ENCODE assay signal across 1 cellular context in genomic region chr1:229507951-229508822, GRCh38.
A peak's percentile ranks its signal among the peaks of the same experiment; 100 is the strongest.
TF ChIP-seq lines count a peak whose summit lies in the region.

Gene NUP133 (minus strand): TSS chr1:229508341. CDS start chr1:229508249, 92 bp downstream.

TF ChIP-seq in K562, 482 proteins besides CTCF, POLR2A, EP300 and RAD21 (continued from another document and continues in another):
- TF ChIP-seq ASH1L (IDR thresholded peaks at IDR 0.05; ENCODE audit: borderline replicate concordance, low read depth, partially characterized antibody) (no peak), PML (IDR thresholded peaks at IDR 0.05; ENCODE audit: low read length) (peak; percentile 91), CREM (IDR thresholded peaks at IDR 0.05; ENCODE audit: low read depth) (peak; percentile 99), ETS1 (conservative IDR thresholded peaks at IDR 0.05; ENCODE audit: control insufficient read depth, low read depth, low read length) (no peak; the same call in 1 of the 2 replicates), MTA2 (IDR thresholded peaks at IDR 0.05; ENCODE audit: low read depth) (no peak), NEUROD1 (IDR thresholded peaks at IDR 0.05; ENCODE audit: borderline replicate concordance, low read depth, low read length, partially characterized antibody) (peak; percentile 63), HNRNPUL1 (IDR thresholded peaks at IDR 0.05; ENCODE audit: low read length) (no peak), FOXA1 (IDR thresholded peaks at IDR 0.05; ENCODE audit: borderline replicate concordance) (no peak), ZNF398 (CRISPR knock-in tag; IDR thresholded peaks at IDR 0.05) (no peak), POLR2B (IDR thresholded peaks at IDR 0.05; ENCODE audit: low read depth, partially characterized antibody) (peak; percentile 98), HMBOX1 (IDR thresholded peaks at IDR 0.05) (peak; percentile 60; the same call in 1 of the 2 replicates), NCOA4 (IDR thresholded peaks at IDR 0.05; ENCODE audit: partially characterized antibody) (no peak), THRAP3 (IDR thresholded peaks at IDR 0.05; ENCODE audit: borderline replicate concordance) (no peak), ZNF584 (CRISPR knock-in tag; IDR thresholded peaks at IDR 0.05; ENCODE audit: low read depth) (no peak), ZBED1 (IDR thresholded peaks at IDR 0.05) (peak; percentile 89), FOSL1 (tag; conservative IDR thresholded peaks at IDR 0.05) (peak; percentile 49), E2F3 (CRISPR knock-in tag; IDR thresholded peaks at IDR 0.05) (0 out of 2 replicates have a peak, but pooled peaks have one; percentile 21), RBM17 (IDR thresholded peaks at IDR 0.05; ENCODE audit: borderline replicate concordance, low read depth, low read length) (no peak), ZNF511 (CRISPR knock-in tag; IDR thresholded peaks at IDR 0.05) (peak; percentile 84), TRIM24 (IDR thresholded peaks at IDR 0.05) (peak in 1 of 2 experiments; percentile 33; a peak in 1 of 4 replicates), ZNF431 (CRISPR knock-in tag; IDR thresholded peaks at IDR 0.05) (no peak), ZNF512 (tag; IDR thresholded peaks at IDR 0.05) (no peak), NFE2L1 (tag; IDR thresholded peaks at IDR 0.05; ENCODE audit: borderline replicate concordance, low read depth) (no peak), ZFX (CRISPR knock-in tag; IDR thresholded peaks at IDR 0.05) (peak; percentile 98), ZNF175 (CRISPR knock-in tag; IDR thresholded peaks at IDR 0.05; ENCODE audit: low read depth) (no peak), CEBPB (tag; IDR thresholded peaks at IDR 0.05) (no peak), SMC3 (conservative IDR thresholded peaks at IDR 0.05; ENCODE audit: insufficient read depth, low read depth, low read length) (0 out of 2 replicates have a peak, but pooled peaks have one; percentile 3), FOXJ2 (tag; IDR thresholded peaks at IDR 0.05) (peak; percentile 65), SUPT5H (IDR thresholded peaks at IDR 0.05) (peak; percentile 98), SMAD3 (CRISPR knock-in tag; conservative IDR thresholded peaks at IDR 0.05) (no peak; the same call in 1 of the 2 replicates), MYNN (IDR thresholded peaks at IDR 0.05) (no peak), MYNN (CRISPR knock-in tag; IDR thresholded peaks at IDR 0.05) (no peak), MCM5 (IDR thresholded peaks at IDR 0.05; ENCODE audit: low read depth) (no peak), RUNX1 (IDR thresholded peaks at IDR 0.05; ENCODE audit: low read depth) (no peak), KHSRP (IDR thresholded peaks at IDR 0.05) (peak; percentile 89), FUS (optimal IDR thresholded peaks at IDR 0.05; ENCODE audit: low read depth, low read length) (no peak), TEAD2 (tag; IDR thresholded peaks at IDR 0.05) (no peak)
- TF ChIP-seq, protein P1, sequence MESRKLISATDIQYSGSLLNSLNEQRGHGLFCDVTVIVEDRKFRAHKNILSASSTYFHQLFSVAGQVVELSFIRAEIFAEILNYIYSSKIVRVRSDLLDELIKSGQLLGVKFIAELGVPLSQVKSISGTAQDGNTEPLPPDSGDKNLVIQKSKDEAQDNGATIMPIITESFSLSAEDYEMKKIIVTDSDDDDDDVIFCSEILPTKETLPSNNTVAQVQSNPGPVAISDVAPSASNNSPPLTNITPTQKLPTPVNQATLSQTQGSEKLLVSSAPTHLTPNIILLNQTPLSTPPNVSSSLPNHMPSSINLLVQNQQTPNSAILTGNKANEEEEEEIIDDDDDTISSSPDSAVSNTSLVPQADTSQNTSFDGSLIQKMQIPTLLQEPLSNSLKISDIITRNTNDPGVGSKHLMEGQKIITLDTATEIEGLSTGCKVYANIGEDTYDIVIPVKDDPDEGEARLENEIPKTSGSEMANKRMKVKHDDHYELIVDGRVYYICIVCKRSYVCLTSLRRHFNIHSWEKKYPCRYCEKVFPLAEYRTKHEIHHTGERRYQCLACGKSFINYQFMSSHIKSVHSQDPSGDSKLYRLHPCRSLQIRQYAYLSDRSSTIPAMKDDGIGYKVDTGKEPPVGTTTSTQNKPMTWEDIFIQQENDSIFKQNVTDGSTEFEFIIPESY (CRISPR knock-in tag; IDR thresholded peaks at IDR 0.05): peak; percentile 47; the same call in 1 of the 2 replicates
- TF ChIP-seq, protein P2, sequence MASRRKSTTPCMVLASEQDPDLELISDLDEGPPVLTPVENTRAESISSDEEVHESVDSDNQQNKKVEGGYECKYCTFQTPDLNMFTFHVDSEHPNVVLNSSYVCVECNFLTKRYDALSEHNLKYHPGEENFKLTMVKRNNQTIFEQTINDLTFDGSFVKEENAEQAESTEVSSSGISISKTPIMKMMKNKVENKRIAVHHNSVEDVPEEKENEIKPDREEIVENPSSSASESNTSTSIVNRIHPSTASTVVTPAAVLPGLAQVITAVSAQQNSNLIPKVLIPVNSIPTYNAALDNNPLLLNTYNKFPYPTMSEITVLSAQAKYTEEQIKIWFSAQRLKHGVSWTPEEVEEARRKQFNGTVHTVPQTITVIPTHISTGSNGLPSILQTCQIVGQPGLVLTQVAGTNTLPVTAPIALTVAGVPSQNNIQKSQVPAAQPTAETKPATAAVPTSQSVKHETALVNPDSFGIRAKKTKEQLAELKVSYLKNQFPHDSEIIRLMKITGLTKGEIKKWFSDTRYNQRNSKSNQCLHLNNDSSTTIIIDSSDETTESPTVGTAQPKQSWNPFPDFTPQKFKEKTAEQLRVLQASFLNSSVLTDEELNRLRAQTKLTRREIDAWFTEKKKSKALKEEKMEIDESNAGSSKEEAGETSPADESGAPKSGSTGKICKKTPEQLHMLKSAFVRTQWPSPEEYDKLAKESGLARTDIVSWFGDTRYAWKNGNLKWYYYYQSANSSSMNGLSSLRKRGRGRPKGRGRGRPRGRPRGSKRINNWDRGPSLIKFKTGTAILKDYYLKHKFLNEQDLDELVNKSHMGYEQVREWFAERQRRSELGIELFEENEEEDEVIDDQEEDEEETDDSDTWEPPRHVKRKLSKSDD (conservative IDR thresholded peaks at IDR 0.05; ENCODE audit: low read length): peak; percentile 75; the same call in 1 of the 2 replicates
- TF ChIP-seq, protein P3, sequence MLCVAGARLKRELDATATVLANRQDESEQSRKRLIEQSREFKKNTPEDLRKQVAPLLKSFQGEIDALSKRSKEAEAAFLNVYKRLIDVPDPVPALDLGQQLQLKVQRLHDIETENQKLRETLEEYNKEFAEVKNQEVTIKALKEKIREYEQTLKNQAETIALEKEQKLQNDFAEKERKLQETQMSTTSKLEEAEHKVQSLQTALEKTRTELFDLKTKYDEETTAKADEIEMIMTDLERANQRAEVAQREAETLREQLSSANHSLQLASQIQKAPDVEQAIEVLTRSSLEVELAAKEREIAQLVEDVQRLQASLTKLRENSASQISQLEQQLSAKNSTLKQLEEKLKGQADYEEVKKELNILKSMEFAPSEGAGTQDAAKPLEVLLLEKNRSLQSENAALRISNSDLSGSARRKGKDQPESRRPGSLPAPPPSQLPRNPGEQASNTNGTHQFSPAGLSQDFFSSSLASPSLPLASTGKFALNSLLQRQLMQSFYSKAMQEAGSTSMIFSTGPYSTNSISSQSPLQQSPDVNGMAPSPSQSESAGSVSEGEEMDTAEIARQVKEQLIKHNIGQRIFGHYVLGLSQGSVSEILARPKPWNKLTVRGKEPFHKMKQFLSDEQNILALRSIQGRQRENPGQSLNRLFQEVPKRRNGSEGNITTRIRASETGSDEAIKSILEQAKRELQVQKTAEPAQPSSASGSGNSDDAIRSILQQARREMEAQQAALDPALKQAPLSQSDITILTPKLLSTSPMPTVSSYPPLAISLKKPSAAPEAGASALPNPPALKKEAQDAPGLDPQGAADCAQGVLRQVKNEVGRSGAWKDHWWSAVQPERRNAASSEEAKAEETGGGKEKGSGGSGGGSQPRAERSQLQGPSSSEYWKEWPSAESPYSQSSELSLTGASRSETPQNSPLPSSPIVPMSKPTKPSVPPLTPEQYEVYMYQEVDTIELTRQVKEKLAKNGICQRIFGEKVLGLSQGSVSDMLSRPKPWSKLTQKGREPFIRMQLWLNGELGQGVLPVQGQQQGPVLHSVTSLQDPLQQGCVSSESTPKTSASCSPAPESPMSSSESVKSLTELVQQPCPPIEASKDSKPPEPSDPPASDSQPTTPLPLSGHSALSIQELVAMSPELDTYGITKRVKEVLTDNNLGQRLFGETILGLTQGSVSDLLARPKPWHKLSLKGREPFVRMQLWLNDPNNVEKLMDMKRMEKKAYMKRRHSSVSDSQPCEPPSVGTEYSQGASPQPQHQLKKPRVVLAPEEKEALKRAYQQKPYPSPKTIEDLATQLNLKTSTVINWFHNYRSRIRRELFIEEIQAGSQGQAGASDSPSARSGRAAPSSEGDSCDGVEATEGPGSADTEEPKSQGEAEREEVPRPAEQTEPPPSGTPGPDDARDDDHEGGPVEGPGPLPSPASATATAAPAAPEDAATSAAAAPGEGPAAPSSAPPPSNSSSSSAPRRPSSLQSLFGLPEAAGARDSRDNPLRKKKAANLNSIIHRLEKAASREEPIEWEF (CRISPR knock-in tag; IDR thresholded peaks at IDR 0.05): no peak
- TF ChIP-seq, protein P4, sequence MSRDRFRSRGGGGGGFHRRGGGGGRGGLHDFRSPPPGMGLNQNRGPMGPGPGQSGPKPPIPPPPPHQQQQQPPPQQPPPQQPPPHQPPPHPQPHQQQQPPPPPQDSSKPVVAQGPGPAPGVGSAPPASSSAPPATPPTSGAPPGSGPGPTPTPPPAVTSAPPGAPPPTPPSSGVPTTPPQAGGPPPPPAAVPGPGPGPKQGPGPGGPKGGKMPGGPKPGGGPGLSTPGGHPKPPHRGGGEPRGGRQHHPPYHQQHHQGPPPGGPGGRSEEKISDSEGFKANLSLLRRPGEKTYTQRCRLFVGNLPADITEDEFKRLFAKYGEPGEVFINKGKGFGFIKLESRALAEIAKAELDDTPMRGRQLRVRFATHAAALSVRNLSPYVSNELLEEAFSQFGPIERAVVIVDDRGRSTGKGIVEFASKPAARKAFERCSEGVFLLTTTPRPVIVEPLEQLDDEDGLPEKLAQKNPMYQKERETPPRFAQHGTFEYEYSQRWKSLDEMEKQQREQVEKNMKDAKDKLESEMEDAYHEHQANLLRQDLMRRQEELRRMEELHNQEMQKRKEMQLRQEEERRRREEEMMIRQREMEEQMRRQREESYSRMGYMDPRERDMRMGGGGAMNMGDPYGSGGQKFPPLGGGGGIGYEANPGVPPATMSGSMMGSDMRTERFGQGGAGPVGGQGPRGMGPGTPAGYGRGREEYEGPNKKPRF (IDR thresholded peaks at IDR 0.05; ENCODE audit: low read depth, low read length): no peak
- TF ChIP-seq, protein P5, sequence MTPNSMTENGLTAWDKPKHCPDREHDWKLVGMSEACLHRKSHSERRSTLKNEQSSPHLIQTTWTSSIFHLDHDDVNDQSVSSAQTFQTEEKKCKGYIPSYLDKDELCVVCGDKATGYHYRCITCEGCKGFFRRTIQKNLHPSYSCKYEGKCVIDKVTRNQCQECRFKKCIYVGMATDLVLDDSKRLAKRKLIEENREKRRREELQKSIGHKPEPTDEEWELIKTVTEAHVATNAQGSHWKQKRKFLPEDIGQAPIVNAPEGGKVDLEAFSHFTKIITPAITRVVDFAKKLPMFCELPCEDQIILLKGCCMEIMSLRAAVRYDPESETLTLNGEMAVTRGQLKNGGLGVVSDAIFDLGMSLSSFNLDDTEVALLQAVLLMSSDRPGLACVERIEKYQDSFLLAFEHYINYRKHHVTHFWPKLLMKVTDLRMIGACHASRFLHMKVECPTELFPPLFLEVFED (CRISPR knock-in tag; conservative IDR thresholded peaks at IDR 0.05): no peak
